Comparison of ENCODE assay signal across 1 cellular context in the genomic region with DNA sequence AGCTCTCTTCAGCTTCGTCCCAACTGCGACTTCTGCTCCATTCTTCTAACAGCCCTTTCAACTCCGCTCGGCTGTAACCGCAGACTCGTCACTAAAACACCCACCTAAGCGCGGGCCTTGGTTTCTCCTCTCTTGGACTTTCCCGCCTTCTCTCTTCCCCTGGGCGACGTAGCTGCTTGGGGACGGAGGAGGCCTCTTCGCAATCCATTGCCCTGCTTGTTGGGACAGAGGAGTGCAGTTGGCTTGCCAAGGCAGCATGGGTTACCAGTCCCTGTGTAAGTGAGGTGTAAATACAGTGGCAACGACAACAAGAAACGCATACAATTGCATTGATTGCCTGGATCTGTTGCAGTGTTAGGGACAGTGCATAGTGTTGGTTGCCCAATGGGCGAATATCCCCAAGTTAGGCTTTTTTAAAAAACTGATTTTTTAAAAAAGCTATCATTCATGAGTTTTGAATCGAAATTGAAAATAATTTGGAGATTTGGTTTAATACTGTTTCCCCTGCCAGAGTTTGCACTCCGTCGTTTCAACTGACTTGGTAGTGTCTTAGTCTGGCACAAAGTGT.
TF ChIP-seq lines count a peak whose summit lies in the region.

No MANE protein-coding gene starts in this region.

TF ChIP-seq in endothelial cell of umbilical vein, 7 proteins besides CTCF, POLR2A, EP300 and RAD21 (continued from another document):
- TF ChIP-seq GATA2 (IDR thresholded peaks at IDR 0.05; ENCODE audit: insufficient read depth, insufficient read length, low read depth, low read length), result no peak
- TF ChIP-seq JUN (IDR thresholded peaks at IDR 0.05; ENCODE audit: borderline replicate concordance, insufficient read depth, insufficient read length, low read depth), result no peak
- no peak for TF ChIP-seq FOS (IDR thresholded peaks at IDR 0.05; ENCODE audit: borderline replicate concordance, insufficient read depth, low read length)
